In genomic region chr6:57104350-57104749, GRCh38 we compare ENCODE assay signal across 18 cellular contexts.
"Had no signal": no experiment of that assay in that cellular context is flagged by ENCODE, and none has a peak within 500 bp of the region (broad histone marks: within the 10 kb centered on the region; RNA-seq: fewer than 3 reads in every experiment).

No MANE protein-coding gene starts in this region.

- FAIRE-seq: colon, endothelial cell of umbilical vein had no signal

- H3K4me3 Mint-ChIP-seq: activated naive CD4-positive, alpha-beta T cell treated with anti-CD3 and anti-CD28 coated beads, Interleukin-2, amount 10 ng/mL, durations not matched to agents 7 days and 5 days; mesothelial cell of epicardium; neural progenitor cell; stimulated activated naive CD8-positive, alpha-beta T cell treated with anti-CD3 and anti-CD28 coated beads, Interleukin-15, amount 100 ng/mL, for 72 hours; WTC11 had no signal

- H3K27me3 ChIP-seq: adrenal gland, gastroesophageal sphincter, neural progenitor cell had no signal

- H3K9me3 ChIP-seq: adrenal gland, gastroesophageal sphincter, thoracic aorta had no signal

- H3K27ac ChIP-seq: adrenal gland, gastroesophageal sphincter, neural progenitor cell, parathyroid adenoma, thoracic aorta had no signal

- H3K4me1 Mint-ChIP-seq: mesothelial cell of epicardium, neural progenitor cell had no signal

- ATAC-seq: gastroesophageal sphincter; stimulated activated naive CD8-positive, alpha-beta T cell treated with anti-CD3 and anti-CD28 coated beads, Interleukin-15, amount 100 ng/mL, for 72 hours; WTC11 had no signal

- H3K4me1 ChIP-seq: neural progenitor cell, parathyroid adenoma had no signal

- H3K9me3 Mint-ChIP-seq: activated naive CD4-positive, alpha-beta T cell treated with anti-CD3 and anti-CD28 coated beads, Interleukin-2, amount 10 ng/mL, durations not matched to agents 7 days and 5 days; activated T-helper 2 cell treated with anti-CD3 and anti-CD28 coated beads, Interferon-gamma antibody, Interleukin-2, Interleukin-4, amounts not matched to agents 10 μg/mL and 5 μg/mL and 100 μg/mL, durations not matched to agents 14 hours and 24 hours and 36 hours; mesothelial cell of epicardium; neural progenitor cell; stimulated activated naive CD8-positive, alpha-beta T cell treated with anti-CD3 and anti-CD28 coated beads, Interleukin-15, amount 100 ng/mL, for 72 hours; WTC11 had no signal

- DNase-seq: activated CD4-positive, alpha-beta T cell treated with anti-CD3 and anti-CD28 coated beads, Interleukin-2, amount 50 U/mL, for 1 hour; activated naive CD4-positive, alpha-beta T cell treated with anti-CD3 and anti-CD28 coated beads, Interleukin-2, amount 10 ng/mL, durations not matched to agents 7 days and 5 days; adrenal gland; effector CD4-positive, alpha-beta T cell; kidney glomerular epithelial cell; stimulated activated CD4-positive, alpha-beta T cell treated with anti-CD3 and anti-CD28 coated beads, Interleukin-15, amount 100 ng/mL, for 24 hours; stimulated activated CD4-positive, alpha-beta T cell treated with anti-CD3 and anti-CD28 coated beads, Interleukin-4, amount 100 ng/mL, for 24 hours; stimulated activated naive CD8-positive, alpha-beta T cell treated with anti-CD3 and anti-CD28 coated beads, Interleukin-15, amount 100 ng/mL, for 72 hours; T1000 had no signal

- H3K4me3 ChIP-seq: adrenal gland, gastroesophageal sphincter, neural progenitor cell, thoracic aorta had no signal

- H3K27ac Mint-ChIP-seq: activated naive CD4-positive, alpha-beta T cell treated with anti-CD3 and anti-CD28 coated beads, Interleukin-2, amount 10 ng/mL, durations not matched to agents 7 days and 5 days; activated T-helper 2 cell treated with anti-CD3 and anti-CD28 coated beads, Interferon-gamma antibody, Interleukin-2, Interleukin-4, amounts not matched to agents 10 μg/mL and 5 μg/mL and 100 μg/mL, durations not matched to agents 14 hours and 24 hours and 36 hours; neural progenitor cell; stimulated activated naive CD8-positive, alpha-beta T cell treated with anti-CD3 and anti-CD28 coated beads, Interleukin-15, amount 100 ng/mL, for 72 hours; WTC11 had no signal

- H3K27me3 Mint-ChIP-seq: activated naive CD4-positive, alpha-beta T cell treated with anti-CD3 and anti-CD28 coated beads, Interleukin-2, amount 10 ng/mL, durations not matched to agents 7 days and 5 days; stimulated activated naive CD8-positive, alpha-beta T cell treated with anti-CD3 and anti-CD28 coated beads, Interleukin-15, amount 100 ng/mL, for 72 hours had no signal
